In genomic region chr1:121395718-121396201, GRCh38 we compare ENCODE assay signal across 8 cellular contexts.
DNase-seq lines count a peak whose midpoint lies in the region; TF ChIP-seq lines count a peak whose summit lies in the region.
"Not testable (repeated sequence)": the region's sequence is repeated elsewhere in the genome, so short reads cannot be mapped to it uniquely, and the experiment has no call there.

No MANE protein-coding gene starts in this region.

- not testable (repeated sequence) for H2BK5ac ChIP-seq in neuronal stem cell (ENCODE audit: low read length)

- H3K27me3 ChIP-seq in effector memory CD4-positive, alpha-beta T cell (replicated peaks; ENCODE audit: control insufficient read depth, insufficient read depth, low read length, poor library complexity, severe bottlenecking); iPS DF 6.9 (ENCODE audit: control insufficient read depth, insufficient read depth, low read length); neuronal stem cell (ENCODE audit: control insufficient read depth in 3 of 3, insufficient read depth in 3 of 3, low read depth in 1 of 3, low read length in 3 of 3); tibial nerve: not testable (repeated sequence)

- H3K4me1 Mint-ChIP-seq in T-helper 2 cell treated with Interferon-gamma antibody and Interleukin-4, amounts not matched to agents 5 μg/mL and 100 μg/mL, for 36 hours (ENCODE audit: low read depth) = not testable (repeated sequence)
- H3K4me1 Mint-ChIP-seq in activated naive CD4-positive, alpha-beta T cell treated with anti-CD3 and anti-CD28 coated beads, Interleukin-2, amount 10 ng/mL, durations not matched to agents 7 days and 5 days = peaks cover 10% of the 10 kb centered on the region

- not testable (repeated sequence) for H3K4me1 ChIP-seq in effector memory CD4-positive, alpha-beta T cell (ENCODE audit: control insufficient read depth, insufficient read depth, low read length, poor library complexity, severe bottlenecking); iPS DF 6.9 (ENCODE audit: control insufficient read depth, insufficient read depth, low read length); neuronal stem cell (ENCODE audit: control insufficient read depth in 2 of 2, insufficient read depth in 1 of 2, low read depth in 1 of 2, low read length in 2 of 2); tibial nerve

- peaks cover 13% of the 10 kb centered on the region for H3K36me3 Mint-ChIP-seq in T-helper 2 cell treated with Interferon-gamma antibody and Interleukin-4, amounts not matched to agents 5 μg/mL and 100 μg/mL, for 36 hours (ENCODE audit: low read depth)
- peaks cover 13% of the 10 kb centered on the region for H3K36me3 Mint-ChIP-seq in activated naive CD4-positive, alpha-beta T cell treated with anti-CD3 and anti-CD28 coated beads, Interleukin-2, amount 10 ng/mL, durations not matched to agents 7 days and 5 days

- H3K27me3 Mint-ChIP-seq in T-helper 2 cell treated with Interferon-gamma antibody and Interleukin-4, amounts not matched to agents 5 μg/mL and 100 μg/mL, for 36 hours (ENCODE audit: low read depth) = peaks cover 17% of the 10 kb centered on the region
- peaks cover 33% of the 10 kb centered on the region for H3K27me3 Mint-ChIP-seq in activated naive CD4-positive, alpha-beta T cell treated with anti-CD3 and anti-CD28 coated beads, Interleukin-2, amount 10 ng/mL, durations not matched to agents 7 days and 5 days

- H3K23ac ChIP-seq in neuronal stem cell (ENCODE audit: low read depth, low read length, poor library complexity) = not testable (repeated sequence)

- H2BK12ac ChIP-seq in neuronal stem cell (ENCODE audit: low read length) = not testable (repeated sequence)

- not testable (repeated sequence) for H2AFZ ChIP-seq in neuronal stem cell (ENCODE audit: low read length)

- DNase-seq in DMS53 (lab: John Stamatoyannopoulos, UW) = peak; percentile 11
- peak; percentile 23 for DNase-seq in NCI-H1092 treated with DMSO at 0.1 percent for 48 hours (lab: John Stamatoyannopoulos, UW)
- DNase-seq in T-helper 2 cell treated with Interferon-gamma antibody and Interleukin-4, amounts not matched to agents 5 μg/mL and 100 μg/mL, for 36 hours (ENCODE audit: low spot score); effector memory CD4-positive, alpha-beta T cell; iPS DF 6.9 (ENCODE audit: low read depth, low spot score); neuronal stem cell (ENCODE audit: low spot score); tibial nerve (ENCODE audit: low spot score in 2 of 2): not testable (repeated sequence)
- DNase-seq in activated naive CD4-positive, alpha-beta T cell treated with anti-CD3 and anti-CD28 coated beads, Interleukin-2, amount 10 ng/mL, durations not matched to agents 7 days and 5 days = peak; percentile 20

- not testable (repeated sequence) for H3K14ac ChIP-seq in neuronal stem cell (ENCODE audit: low read length)

- not testable (repeated sequence) for H3K18ac ChIP-seq in neuronal stem cell (ENCODE audit: low read length)

- H2BK15ac ChIP-seq in neuronal stem cell (ENCODE audit: low read length) = not testable (repeated sequence)

- not testable (repeated sequence) for H2BK120ac ChIP-seq in neuronal stem cell (ENCODE audit: low read depth, low read length)

- not testable (repeated sequence) for H3K4ac ChIP-seq in neuronal stem cell (ENCODE audit: low read length)

- H3K9me3 Mint-ChIP-seq in T-helper 2 cell treated with Interferon-gamma antibody and Interleukin-4, amounts not matched to agents 5 μg/mL and 100 μg/mL, for 36 hours = peaks cover 10% of the 10 kb centered on the region
- not testable (repeated sequence) for H3K9me3 Mint-ChIP-seq in activated naive CD4-positive, alpha-beta T cell treated with anti-CD3 and anti-CD28 coated beads, Interleukin-2, amount 10 ng/mL, durations not matched to agents 7 days and 5 days

- not testable (repeated sequence) for H4K91ac ChIP-seq in neuronal stem cell (ENCODE audit: low read depth, low read length, poor library complexity)

- H2AK5ac ChIP-seq in neuronal stem cell (ENCODE audit: low read depth, low read length) = not testable (repeated sequence)

- H3K4me3 Mint-ChIP-seq in T-helper 2 cell treated with Interferon-gamma antibody and Interleukin-4, amounts not matched to agents 5 μg/mL and 100 μg/mL, for 36 hours = peak overlapping the region; percentile 76
- peak overlapping the region; percentile 69 for H3K4me3 Mint-ChIP-seq in activated naive CD4-positive, alpha-beta T cell treated with anti-CD3 and anti-CD28 coated beads, Interleukin-2, amount 10 ng/mL, durations not matched to agents 7 days and 5 days

- H3K79me1 ChIP-seq in neuronal stem cell (ENCODE audit: low read depth, low read length) = not testable (repeated sequence)

- H3K9ac ChIP-seq in neuronal stem cell (ENCODE audit: low read depth, low read length, poor library complexity) = not testable (repeated sequence)

- WGBS in iPS DF 6.9 (ENCODE audit: insufficient coverage, insufficient read length) = no CpG with 5 or more reads among the region's 38 CpGs
- WGBS in neuronal stem cell (ENCODE audit: extremely low coverage in 2 of 2, insufficient read length in 2 of 2, insufficient replicate concordance in 1 of 2), 2 donors = no CpG with 5 or more reads among the region's 38 CpGs
- 1 to 5% methylated on average over 23 to 38 of the region's 38 CpGs for WGBS in tibial nerve, 2 donors

- TF ChIP-seq POLR2A in tibial nerve (IDR thresholded peaks at IDR 0.05) = not testable (repeated sequence)

- H3K9me3 ChIP-seq in effector memory CD4-positive, alpha-beta T cell (ENCODE audit: control insufficient read depth, low read length); iPS DF 6.9 (ENCODE audit: control insufficient read depth, insufficient read depth, low read length); neuronal stem cell (replicated peaks in 1 of 2; ENCODE audit: control insufficient read depth in 2 of 2, insufficient read depth in 1 of 2, low read depth in 1 of 2, low read length in 2 of 2); tibial nerve: not testable (repeated sequence)

- H3K27ac ChIP-seq in effector memory CD4-positive, alpha-beta T cell (ENCODE audit: insufficient read depth, low read length, poor library complexity, severe bottlenecking); iPS DF 6.9 (ENCODE audit: low read length); neuronal stem cell (replicated peaks; ENCODE audit: low read length): not testable (repeated sequence)
- H3K27ac ChIP-seq in tibial nerve = peak overlapping the region in 2 of 4 donors; percentile 49 to 74

- H3K36me3 ChIP-seq in effector memory CD4-positive, alpha-beta T cell (ENCODE audit: control insufficient read depth, insufficient read depth, low read length); iPS DF 6.9 (ENCODE audit: control insufficient read depth, insufficient read depth, low read length); neuronal stem cell (replicated peaks in 1 of 2; ENCODE audit: control insufficient read depth in 2 of 2, insufficient read depth in 2 of 2, low read length in 2 of 2); tibial nerve: not testable (repeated sequence)

- not testable (repeated sequence) for H4K8ac ChIP-seq in neuronal stem cell (ENCODE audit: low read depth, low read length)

- H3K4me3 ChIP-seq in effector memory CD4-positive, alpha-beta T cell (ENCODE audit: insufficient read depth, low read depth, low read length, poor library complexity, severe bottlenecking) = peak overlapping the region; percentile 60
- H3K4me3 ChIP-seq in iPS DF 6.9 (ENCODE audit: low read length) (peak overlapping the region; percentile 6; the same call in 1 of the 2 replicates), tibial nerve (peak overlapping the region; percentile 31 to 56 (median 54))
- not testable (repeated sequence) for H3K4me3 ChIP-seq in neuronal stem cell (ENCODE audit: low read length in 2 of 2)

- not testable (repeated sequence) for TF ChIP-seq EP300 in tibial nerve (IDR thresholded peaks at IDR 0.05)

- peak overlapping the region; percentile 57 for H3K27ac Mint-ChIP-seq in T-helper 2 cell treated with Interferon-gamma antibody and Interleukin-4, amounts not matched to agents 5 μg/mL and 100 μg/mL, for 36 hours
- H3K27ac Mint-ChIP-seq in activated naive CD4-positive, alpha-beta T cell treated with anti-CD3 and anti-CD28 coated beads, Interleukin-2, amount 10 ng/mL, durations not matched to agents 7 days and 5 days = peak overlapping the region; percentile 52

- not testable (repeated sequence) for TF ChIP-seq CTCF in tibial nerve (IDR thresholded peaks at IDR 0.05)

- CTCF ChIA-PET in activated naive CD4-positive, alpha-beta T cell treated with anti-CD3 and anti-CD28 coated beads, Interleukin-2, amount 10 ng/mL, durations not matched to agents 7 days and 5 days (lab: Charles Lee) = not testable (repeated sequence)

- peak overlapping the region; percentile 25 for H3K4me2 ChIP-seq in neuronal stem cell (ENCODE audit: insufficient read depth, low read length, poor library complexity, severe bottlenecking)
